Comparison of ENCODE assay signal across 9 cellular contexts in the genomic region with DNA sequence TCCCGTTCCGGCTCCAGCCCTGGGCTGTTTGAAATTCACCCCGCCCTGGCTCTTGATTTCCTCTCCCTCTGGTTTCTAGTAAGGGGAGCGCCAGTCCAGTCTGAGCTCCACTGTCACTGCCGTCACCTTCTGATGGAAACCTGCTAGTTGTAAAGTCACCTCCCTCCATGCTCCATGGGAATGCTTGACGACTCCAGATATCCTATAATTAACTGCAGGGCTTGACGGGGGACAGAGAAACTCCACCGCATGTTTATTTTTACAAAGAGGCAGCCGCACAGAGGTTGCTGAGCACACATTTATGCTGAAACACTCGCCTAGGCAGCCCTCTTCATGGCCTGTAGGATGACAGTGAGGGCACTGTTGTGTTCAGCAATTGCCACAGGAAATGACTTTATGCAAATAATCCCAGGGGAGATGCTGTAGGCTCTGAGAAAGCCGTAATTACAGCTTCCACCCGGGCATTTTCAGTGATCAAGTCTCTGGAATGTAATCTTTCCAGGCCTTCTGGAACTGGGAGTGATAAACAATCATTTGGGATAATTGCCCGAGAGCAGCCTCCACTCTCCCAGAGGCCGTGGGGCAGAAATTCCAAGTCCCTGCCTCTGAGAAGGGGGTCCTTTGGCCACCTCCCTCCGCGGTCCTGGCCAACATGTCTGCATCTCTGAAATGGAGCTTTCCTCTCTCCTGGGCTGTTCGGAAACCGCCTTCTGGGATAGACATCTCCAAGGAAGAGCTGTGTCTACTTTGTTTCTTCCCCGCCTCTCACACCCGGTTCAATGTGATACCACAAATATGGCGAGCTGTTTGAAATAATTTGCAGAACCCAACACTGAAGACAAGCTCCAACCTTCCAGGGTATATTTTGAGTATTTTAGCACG.
A peak's percentile ranks its signal among the peaks of the same experiment; 100 is the strongest.
DNase-seq lines count a peak whose midpoint lies in the region; ATAC-seq and TF ChIP-seq lines count a peak whose summit lies in the region.
"Had no signal": no experiment of that assay in that cellular context is flagged by ENCODE, and none has a peak within 500 bp of the region (broad histone marks: within the 10 kb centered on the region; RNA-seq: fewer than 3 reads in every experiment).

No MANE protein-coding gene starts in this region.

- no peak for DNase-seq in activated naive CD4-positive, alpha-beta T cell treated with Interleukin-2 at 50 U/mL for 16 hours
- DNase-seq in WTC11 (ENCODE audit: low spot score) (no peak), AML-193 (lab: John Stamatoyannopoulos, UW) (no peak), RWPE1 (ENCODE audit: low spot score) (no peak)
- DNase-seq in natural killer cell treated with Interleukin-12 subunit alpha and Interleukin-12 subunit beta and Interleukin-15 and Interleukin-18, amount 100 ng/mL, for 72 hours (ENCODE audit: low spot score), result no peak
- DNase-seq in activated T-cell treated with anti-CD3 and anti-CD28 coated beads, Interleukin-2, amount 50 U/mL, for 1 hour, result no peak

- peak overlapping the region; percentile 23 for H3K4me3 Mint-ChIP-seq in activated naive CD4-positive, alpha-beta T cell treated with anti-CD3 and anti-CD28 coated beads, Interleukin-2, amount 50 U/mL, for 24 hours
- no peak overlapping the region for H3K4me3 Mint-ChIP-seq in WTC11
- peak overlapping the region; percentile 23 for H3K4me3 Mint-ChIP-seq in natural killer cell treated with Interleukin-12 subunit alpha and Interleukin-12 subunit beta and Interleukin-15 and Interleukin-18, amount 100 ng/mL, for 72 hours

- POLR2A ChIA-PET in WTC11 (lab: Charles Lee) (no interaction called here), RWPE1 (lab: Yijun Ruan, JAX; ENCODE audit: low non-redundant PET) (no interaction called here)

- peaks cover 2% of the 10 kb centered on the region for H3K27me3 Mint-ChIP-seq in activated naive CD4-positive, alpha-beta T cell treated with anti-CD3 and anti-CD28 coated beads, Interleukin-2, amount 50 U/mL, for 24 hours
- no peaks in the 10 kb centered on the region for H3K27me3 Mint-ChIP-seq in WTC11 (ENCODE audit: low read depth)
- peaks cover 18 to 19% of the 10 kb centered on the region in 2 donors for H3K27me3 Mint-ChIP-seq in natural killer cell treated with Interleukin-12 subunit alpha and Interleukin-12 subunit beta and Interleukin-15 and Interleukin-18, amount 100 ng/mL, for 72 hours

- H3K27ac Mint-ChIP-seq in activated naive CD4-positive, alpha-beta T cell treated with anti-CD3 and anti-CD28 coated beads, Interleukin-2, amount 50 U/mL, for 24 hours, result no peak overlapping the region
- H3K27ac Mint-ChIP-seq in WTC11, result peak overlapping the region; percentile 27
- peak overlapping the region; percentile 6 to 44 for H3K27ac Mint-ChIP-seq in natural killer cell treated with Interleukin-12 subunit alpha and Interleukin-12 subunit beta and Interleukin-15 and Interleukin-18, amount 100 ng/mL, for 72 hours

- peak; percentile 75 for ATAC-seq in HG02973 (IDR thresholded peaks at IDR 0.05; ENCODE audit: unreplicated experiment)
- no peak for ATAC-seq in WTC11
- no peak for ATAC-seq in natural killer cell treated with Interleukin-12 subunit alpha and Interleukin-12 subunit beta and Interleukin-15 and Interleukin-18, amount 100 ng/mL, for 72 hours

- H3K36me3 Mint-ChIP-seq in activated naive CD4-positive, alpha-beta T cell treated with anti-CD3 and anti-CD28 coated beads, Interleukin-2, amount 50 U/mL, for 24 hours, result no peaks in the 10 kb centered on the region
- no peaks in the 10 kb centered on the region; the same call in 1 of the 2 replicates for H3K36me3 Mint-ChIP-seq in WTC11
- H3K36me3 Mint-ChIP-seq in natural killer cell treated with Interleukin-12 subunit alpha and Interleukin-12 subunit beta and Interleukin-15 and Interleukin-18, amount 100 ng/mL, for 72 hours, result peaks cover 10% of the 10 kb centered on the region

- TF ChIP-seq CTCF in WTC11 (IDR thresholded peaks at IDR 0.05), result no peak
- no peak for TF ChIP-seq CTCF in RWPE1 (conservative IDR thresholded peaks at IDR 0.05; ENCODE audit: low read depth)

- no peak overlapping the region for H3K27ac ChIP-seq in RWPE1
- H3K27ac ChIP-seq: C4-2B had no signal

- CTCF ChIA-PET in WTC11 (lab: Charles Lee) (no interaction called here), RWPE1 (lab: Yijun Ruan, JAX) (no interaction called here)

- peaks cover 2% of the 10 kb centered on the region for H3K9me3 Mint-ChIP-seq in activated naive CD4-positive, alpha-beta T cell treated with anti-CD3 and anti-CD28 coated beads, Interleukin-2, amount 50 U/mL, for 24 hours
- H3K9me3 Mint-ChIP-seq in WTC11, result peaks cover 28% of the 10 kb centered on the region
- H3K9me3 Mint-ChIP-seq in natural killer cell treated with Interleukin-12 subunit alpha and Interleukin-12 subunit beta and Interleukin-15 and Interleukin-18, amount 100 ng/mL, for 72 hours, result peaks cover 3% of the 10 kb centered on the region

- peaks cover 14% of the 10 kb centered on the region for H3K4me1 Mint-ChIP-seq in activated naive CD4-positive, alpha-beta T cell treated with anti-CD3 and anti-CD28 coated beads, Interleukin-2, amount 50 U/mL, for 24 hours
- H3K4me1 Mint-ChIP-seq in WTC11, result peaks cover 42% of the 10 kb centered on the region
- peaks cover 10 to 18% of the 10 kb centered on the region in 2 donors for H3K4me1 Mint-ChIP-seq in natural killer cell treated with Interleukin-12 subunit alpha and Interleukin-12 subunit beta and Interleukin-15 and Interleukin-18, amount 100 ng/mL, for 72 hours (ENCODE audit: low read depth in 2 of 2)

TF ChIP-seq in WTC11, 78 proteins besides CTCF, POLR2A, EP300 and RAD21:
- TF ChIP-seq, protein P1, sequence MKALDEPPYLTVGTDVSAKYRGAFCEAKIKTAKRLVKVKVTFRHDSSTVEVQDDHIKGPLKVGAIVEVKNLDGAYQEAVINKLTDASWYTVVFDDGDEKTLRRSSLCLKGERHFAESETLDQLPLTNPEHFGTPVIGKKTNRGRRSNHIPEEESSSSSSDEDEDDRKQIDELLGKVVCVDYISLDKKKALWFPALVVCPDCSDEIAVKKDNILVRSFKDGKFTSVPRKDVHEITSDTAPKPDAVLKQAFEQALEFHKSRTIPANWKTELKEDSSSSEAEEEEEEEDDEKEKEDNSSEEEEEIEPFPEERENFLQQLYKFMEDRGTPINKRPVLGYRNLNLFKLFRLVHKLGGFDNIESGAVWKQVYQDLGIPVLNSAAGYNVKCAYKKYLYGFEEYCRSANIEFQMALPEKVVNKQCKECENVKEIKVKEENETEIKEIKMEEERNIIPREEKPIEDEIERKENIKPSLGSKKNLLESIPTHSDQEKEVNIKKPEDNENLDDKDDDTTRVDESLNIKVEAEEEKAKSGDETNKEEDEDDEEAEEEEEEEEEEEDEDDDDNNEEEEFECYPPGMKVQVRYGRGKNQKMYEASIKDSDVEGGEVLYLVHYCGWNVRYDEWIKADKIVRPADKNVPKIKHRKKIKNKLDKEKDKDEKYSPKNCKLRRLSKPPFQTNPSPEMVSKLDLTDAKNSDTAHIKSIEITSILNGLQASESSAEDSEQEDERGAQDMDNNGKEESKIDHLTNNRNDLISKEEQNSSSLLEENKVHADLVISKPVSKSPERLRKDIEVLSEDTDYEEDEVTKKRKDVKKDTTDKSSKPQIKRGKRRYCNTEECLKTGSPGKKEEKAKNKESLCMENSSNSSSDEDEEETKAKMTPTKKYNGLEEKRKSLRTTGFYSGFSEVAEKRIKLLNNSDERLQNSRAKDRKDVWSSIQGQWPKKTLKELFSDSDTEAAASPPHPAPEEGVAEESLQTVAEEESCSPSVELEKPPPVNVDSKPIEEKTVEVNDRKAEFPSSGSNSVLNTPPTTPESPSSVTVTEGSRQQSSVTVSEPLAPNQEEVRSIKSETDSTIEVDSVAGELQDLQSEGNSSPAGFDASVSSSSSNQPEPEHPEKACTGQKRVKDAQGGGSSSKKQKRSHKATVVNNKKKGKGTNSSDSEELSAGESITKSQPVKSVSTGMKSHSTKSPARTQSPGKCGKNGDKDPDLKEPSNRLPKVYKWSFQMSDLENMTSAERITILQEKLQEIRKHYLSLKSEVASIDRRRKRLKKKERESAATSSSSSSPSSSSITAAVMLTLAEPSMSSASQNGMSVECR (CRISPR knock-in tag; IDR thresholded peaks at IDR 0.05; ENCODE audit: borderline replicate concordance), result no peak
- TF ChIP-seq SP1 (CRISPR knock-in tag; conservative IDR thresholded peaks at IDR 0.05), result no peak
- no peak for TF ChIP-seq NR2C2 (CRISPR knock-in tag; IDR thresholded peaks at IDR 0.05)
- TF ChIP-seq GTF2I (CRISPR knock-in tag; conservative IDR thresholded peaks at IDR 0.05), result no peak
- TF ChIP-seq, protein P2, sequence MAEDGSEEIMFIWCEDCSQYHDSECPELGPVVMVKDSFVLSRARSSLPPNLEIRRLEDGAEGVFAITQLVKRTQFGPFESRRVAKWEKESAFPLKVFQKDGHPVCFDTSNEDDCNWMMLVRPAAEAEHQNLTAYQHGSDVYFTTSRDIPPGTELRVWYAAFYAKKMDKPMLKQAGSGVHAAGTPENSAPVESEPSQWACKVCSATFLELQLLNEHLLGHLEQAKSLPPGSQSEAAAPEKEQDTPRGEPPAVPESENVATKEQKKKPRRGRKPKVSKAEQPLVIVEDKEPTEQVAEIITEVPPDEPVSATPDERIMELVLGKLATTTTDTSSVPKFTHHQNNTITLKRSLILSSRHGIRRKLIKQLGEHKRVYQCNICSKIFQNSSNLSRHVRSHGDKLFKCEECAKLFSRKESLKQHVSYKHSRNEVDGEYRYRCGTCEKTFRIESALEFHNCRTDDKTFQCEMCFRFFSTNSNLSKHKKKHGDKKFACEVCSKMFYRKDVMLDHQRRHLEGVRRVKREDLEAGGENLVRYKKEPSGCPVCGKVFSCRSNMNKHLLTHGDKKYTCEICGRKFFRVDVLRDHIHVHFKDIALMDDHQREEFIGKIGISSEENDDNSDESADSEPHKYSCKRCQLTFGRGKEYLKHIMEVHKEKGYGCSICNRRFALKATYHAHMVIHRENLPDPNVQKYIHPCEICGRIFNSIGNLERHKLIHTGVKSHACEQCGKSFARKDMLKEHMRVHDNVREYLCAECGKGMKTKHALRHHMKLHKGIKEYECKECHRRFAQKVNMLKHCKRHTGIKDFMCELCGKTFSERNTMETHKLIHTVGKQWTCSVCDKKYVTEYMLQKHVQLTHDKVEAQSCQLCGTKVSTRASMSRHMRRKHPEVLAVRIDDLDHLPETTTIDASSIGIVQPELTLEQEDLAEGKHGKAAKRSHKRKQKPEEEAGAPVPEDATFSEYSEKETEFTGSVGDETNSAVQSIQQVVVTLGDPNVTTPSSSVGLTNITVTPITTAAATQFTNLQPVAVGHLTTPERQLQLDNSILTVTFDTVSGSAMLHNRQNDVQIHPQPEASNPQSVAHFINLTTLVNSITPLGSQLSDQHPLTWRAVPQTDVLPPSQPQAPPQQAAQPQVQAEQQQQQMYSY (CRISPR knock-in tag; IDR thresholded peaks at IDR 0.05), result no peak
